In the genomic region with DNA sequence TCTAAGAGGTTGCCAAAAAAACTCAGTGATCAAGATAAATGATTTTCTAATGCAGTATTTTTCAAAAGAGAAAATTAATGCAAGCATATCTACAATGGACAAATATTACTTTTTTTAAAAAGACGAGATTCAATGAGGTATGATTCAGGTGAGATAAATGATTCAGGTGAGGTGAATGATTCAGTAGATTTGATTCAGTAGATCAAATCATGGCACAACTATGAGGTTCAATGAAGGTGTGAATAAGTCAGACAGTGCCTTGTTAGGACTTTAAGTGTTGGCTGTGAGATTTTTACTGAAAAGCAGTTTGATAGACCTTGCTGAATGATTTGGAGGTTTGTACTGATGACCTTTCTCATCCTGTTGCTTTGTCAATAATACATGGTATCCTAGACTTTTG, we compare ENCODE assay signal across 32 cellular contexts.
"Had no signal": no experiment of that assay in that cellular context is flagged by ENCODE, and none has a peak within 500 bp of the region (broad histone marks: within the 10 kb centered on the region; RNA-seq: fewer than 3 reads in every experiment).

No MANE protein-coding gene starts in this region.

- ATAC-seq: activated CD8-positive, alpha-beta memory T cell treated with anti-CD3 and anti-CD28 coated beads, Interleukin-2, amount 10 ng/mL, durations not matched to agents 7 days and 5 days; activated CD8-positive, alpha-beta T cell treated with anti-CD3 and anti-CD28 coated beads, Interleukin-2, amount 10 ng/mL, durations not matched to agents 7 days and 5 days; body of pancreas had no signal

- H3K36me3 ChIP-seq: adrenal gland, brain microvascular endothelial cell, breast epithelium, cardiac muscle cell had no signal

- H3K4me3 ChIP-seq: adrenal gland, body of pancreas, breast epithelium, cardiac muscle cell had no signal

- H3K27ac ChIP-seq: adrenal gland, body of pancreas, brain microvascular endothelial cell, breast epithelium, cardiac muscle cell, VCaP had no signal

- H3K27me3 ChIP-seq: adrenal gland, body of pancreas, brain microvascular endothelial cell, breast epithelium, cardiac muscle cell had no signal

- H3K9me3 ChIP-seq: adrenal gland, body of pancreas, breast epithelium had no signal

- DNase-seq: activated B cell treated with CpG ODN at 0.5 μM for 24 hours; activated CD4-positive, alpha-beta memory T cell treated with anti-CD3 and anti-CD28 coated beads, Interleukin-2, amount 10 ng/mL, durations not matched to agents 7 days and 5 days; activated CD4-positive, alpha-beta T cell treated with anti-CD3 and anti-CD28 coated beads for 4 hours; activated CD4-positive, alpha-beta T cell treated with anti-CD3 and anti-CD28 coated beads, Interleukin-2, amount 10 ng/mL, durations not matched to agents 24 days and 14 days; activated CD4-positive, alpha-beta T cell treated with anti-CD3 and anti-CD28 coated beads, Interleukin-2, amount 50 U/mL, for 1 hour; activated CD4-positive, alpha-beta T cell treated with anti-CD3 and anti-CD28 coated beads, Interleukin-2, amount 50 U/mL, for 48 hours; activated CD4-positive, CD25-positive, alpha-beta regulatory T cell treated with anti-CD3 and anti-CD28 coated beads, Interleukin-2, amount 50 U/mL, for 72 hours; activated CD8-positive, alpha-beta memory T cell treated with anti-CD3 and anti-CD28 coated beads for 24 hours; activated CD8-positive, alpha-beta memory T cell treated with anti-CD3 and anti-CD28 coated beads, Interleukin-2, amount 10 ng/mL, durations not matched to agents 7 days and 5 days; activated CD8-positive, alpha-beta memory T cell treated with anti-CD3 and anti-CD28 coated beads, Interleukin-2, amount 50 U/mL, for 48 hours; activated CD8-positive, alpha-beta T cell treated with anti-CD3 and anti-CD28 coated beads, Interleukin-2, amount 10 ng/mL, durations not matched to agents 7 days and 5 days; activated effector memory CD4-positive, alpha-beta T cell treated with Interleukin-2 at 50 U/mL for 16 hours; activated gamma-delta T cell; activated naive CD4-positive, alpha-beta T cell treated with anti-CD3 and anti-CD28 coated beads, Interleukin-2, amount 10 ng/mL, durations not matched to agents 7 days and 5 days; activated naive CD4-positive, alpha-beta T cell treated with Interleukin-2 at 50 U/mL for 16 hours; activated naive CD8-positive, alpha-beta T cell treated with anti-CD3 and anti-CD28 coated beads for 36 hours; activated T-cell treated with anti-CD3 and anti-CD28 coated beads, Interleukin-2, amount 50 U/mL, for 24 hours; activated T-cell treated with anti-CD3 and anti-CD28 coated beads, Interleukin-2, amount 50 U/mL, for 48 hours; adrenal gland; amniotic stem cell; aorta; body of pancreas; brain microvascular endothelial cell; caudate nucleus; cerebellar nuclear complex; T-helper 1 cell; T-helper 9 cell had no signal

- FAIRE-seq: astrocyte, TTC549 had no signal

- H3K4me1 ChIP-seq: adrenal gland, body of pancreas, breast epithelium had no signal
